In genomic region chr2:24797644-24798043, GRCh38 we compare ENCODE assay signal across 19 cellular contexts.
"Had no signal": no experiment of that assay in that cellular context is flagged by ENCODE, and none has a peak within 500 bp of the region (broad histone marks: within the 10 kb centered on the region; RNA-seq: fewer than 3 reads in every experiment).

No MANE protein-coding gene starts in this region.

- H3K9ac ChIP-seq: neural progenitor cell had no signal

- H3K9me3 ChIP-seq: esophagus squamous epithelium, gastroesophageal sphincter, ovary, tibial artery, upper lobe of right lung had no signal

- H3K27ac ChIP-seq: esophagus squamous epithelium, gastroesophageal sphincter, neural progenitor cell, ovary, tibial artery, upper lobe of right lung had no signal

- H3K27me3 Mint-ChIP-seq: dendritic cell treated with granulocyte-macrophage colony-stimulating factor and Interleukin-4, amounts not matched to agents 40 ng/mL and 50 ng/mL, for 4 days; natural killer cell treated with Interleukin-12 subunit alpha and Interleukin-12 subunit beta and Interleukin-15 and Interleukin-18, amount 100 ng/mL, for 72 hours had no signal

- H2AFZ ChIP-seq: neural progenitor cell had no signal

- H3K9me3 Mint-ChIP-seq: dendritic cell treated with granulocyte-macrophage colony-stimulating factor and Interleukin-4, amounts not matched to agents 40 ng/mL and 50 ng/mL, for 4 days; natural killer cell treated with Interleukin-12 subunit alpha and Interleukin-12 subunit beta and Interleukin-15 and Interleukin-18, amount 100 ng/mL, for 72 hours had no signal

- H3K4me3 ChIP-seq: esophagus squamous epithelium, gastroesophageal sphincter, neural progenitor cell, ovary, tibial artery, upper lobe of right lung had no signal

- DNase-seq: esophagus squamous epithelium; foreskin fibroblast; glutamatergic neuron; islet precursor cell; nucleus accumbens; ovary; right cardiac atrium; small intestine; stimulated activated CD4-positive, alpha-beta T cell treated with anti-CD3 and anti-CD28 coated beads, Interleukin-12 subunit alpha, Interleukin-12 subunit beta, amount 100 ng/mL, for 4 hours; stimulated activated naive CD4-positive, alpha-beta T cell treated with Interleukin-2 at 50 U/mL for 16 hours; tibial artery; upper lobe of right lung had no signal

- ATAC-seq: gastroesophageal sphincter; left lobe of liver; natural killer cell treated with Interleukin-12 subunit alpha and Interleukin-12 subunit beta and Interleukin-15 and Interleukin-18, amount 100 ng/mL, for 72 hours; right cardiac atrium; upper lobe of right lung had no signal

- H3K27ac Mint-ChIP-seq: dendritic cell treated with granulocyte-macrophage colony-stimulating factor and Interleukin-4, amounts not matched to agents 40 ng/mL and 50 ng/mL, for 4 days; mesothelial cell of epicardium; natural killer cell treated with Interleukin-12 subunit alpha and Interleukin-12 subunit beta and Interleukin-15 and Interleukin-18, amount 100 ng/mL, for 72 hours; neural progenitor cell had no signal

- H3K4me2 ChIP-seq: neural progenitor cell had no signal

- FAIRE-seq: colon, small intestine had no signal

- H3K27me3 ChIP-seq: esophagus squamous epithelium, gastroesophageal sphincter, neural progenitor cell, ovary, tibial artery, upper lobe of right lung had no signal

- H3K4me3 Mint-ChIP-seq: dendritic cell treated with granulocyte-macrophage colony-stimulating factor and Interleukin-4, amounts not matched to agents 40 ng/mL and 50 ng/mL, for 4 days; mesothelial cell of epicardium; natural killer cell treated with Interleukin-12 subunit alpha and Interleukin-12 subunit beta and Interleukin-15 and Interleukin-18, amount 100 ng/mL, for 72 hours; neural progenitor cell had no signal

- H3K36me3 ChIP-seq: gastroesophageal sphincter, ovary, tibial artery, upper lobe of right lung had no signal
